9 cellular contexts compared by ENCODE assay signal in genomic region chr14:59632381-59632780, GRCh38. TPM values are rescaled to one million over a fixed set of nuclear protein-coding genes. Genes with fewer than 3 reads are reported as not detected.
DNase-seq lines count a peak whose midpoint lies in the region; ATAC-seq and TF ChIP-seq lines count a peak whose summit lies in the region.
"Had no signal": no experiment of that assay in that cellular context is flagged by ENCODE, and none has a peak within 500 bp of the region (broad histone marks: within the 10 kb centered on the region; RNA-seq: fewer than 3 reads in every experiment).

No MANE protein-coding gene starts in this region.

- H3K27ac Mint-ChIP-seq in T-cell, result no peak overlapping the region
- H3K27ac Mint-ChIP-seq: activated naive CD8-positive, alpha-beta T cell had no signal

- H3K4me3 Mint-ChIP-seq in T-cell, result no peak overlapping the region
- H3K4me3 Mint-ChIP-seq: activated naive CD8-positive, alpha-beta T cell had no signal

- ATAC-seq in left lung (peak; percentile 72), sciatic nerve (no peak), T-cell (replicated peaks in 1 of 4) (no peak)

- H3K27ac ChIP-seq in VCaP (peak overlapping the region; percentile 67), left lung (no peak overlapping the region)

- CTCF ChIA-PET in T-cell (lab: Charles Lee), result interaction anchor here in 1 of 2 donors (0.8 to 1.1 kb wide), 2 partner anchors 9 to 265 kb away, joined by 3 to 5 read pairs; no protein-coding TSS in a partner anchor

- H3K36me3 Mint-ChIP-seq in T-cell, result no peaks in the 10 kb centered on the region
- H3K36me3 Mint-ChIP-seq: activated naive CD8-positive, alpha-beta T cell had no signal

- H3K4me3 ChIP-seq in MG63 (no peak overlapping the region), left lung (no peak overlapping the region)

- H3K9me3 ChIP-seq in MG63, result peaks cover 4% of the 10 kb centered on the region; the same call in 1 of the 2 replicates
- H3K9me3 ChIP-seq in left lung, result no peaks in the 10 kb centered on the region

- peaks cover 43 to 54% of the 10 kb centered on the region in 2 donors for H3K27me3 Mint-ChIP-seq in T-cell

- DNase-seq in stimulated activated CD4-positive, alpha-beta T cell treated with anti-CD3 and anti-CD28 coated beads, Interleukin-1b, Interleukin-23, amount 100 ng/mL, for 48 hours, result peak; percentile 3
- DNase-seq in stimulated activated CD4-positive, alpha-beta T cell treated with anti-CD3 and anti-CD28 coated beads, Interleukin-4, amount 100 ng/mL, for 24 hours, result no peak
- DNase-seq in MG63 (peak; percentile 2), left lung (no peak), SW 1271 (lab: John Stamatoyannopoulos, UW) (no peak), sciatic nerve (ENCODE audit: low spot score) (no peak), T-cell (no peak)

- H3K4me1 ChIP-seq in left lung, result peaks cover 0 to 6% of the 10 kb centered on the region in 2 donors

- H3K27me3 ChIP-seq in MG63 (no peaks in the 10 kb centered on the region; the same call in 1 of the 2 replicates), left lung (peaks cover 23 to 41% of the 10 kb centered on the region in 2 donors)

- H3K4me1 Mint-ChIP-seq in T-cell, result peaks cover 0 to 5% (median 2%) of the 10 kb centered on the region in 3 donors

- no peaks in the 10 kb centered on the region for H3K36me3 ChIP-seq in MG63
- no peaks in the 10 kb centered on the region for H3K36me3 ChIP-seq in left lung

- POLR2A ChIA-PET in T-cell (lab: Charles Lee), result no interaction called here

- peak; percentile 64 for TF ChIP-seq CTCF in VCaP (conservative IDR thresholded peaks at IDR 0.05)
- peak; percentile 35 to 38 for TF ChIP-seq CTCF in left lung (IDR thresholded peaks at IDR 0.05)

- H3K9me3 Mint-ChIP-seq in T-cell, result peaks cover 0 to 11% (median 8%) of the 10 kb centered on the region in 3 donors

- intact Hi-C loops in left lung (cut with DNase I) (no loop called here), sciatic nerve (cut with DNase I) (no loop called here)

RNA-seq across cellular contexts. Expression of gene CCDC175, which starts 55.8 kb away (rescaled TPM):
- not detected in 2 replicates for total RNA-seq in MG63 (2014; rRNA removed; shearing (Covaris generic); ENCODE audit: low replicate concordance)
- total RNA-seq in left lung (not detected), sciatic nerve (not detected), T-cell (not detected)

Comparison
In these comparisons a context has a peak if more than half of its experiments do, and no peak if none do; other contexts are left out.
1. DNase-seq: peak in stimulated activated CD4-positive, alpha-beta T cell treated with anti-CD3 and anti-CD28 coated beads, Interleukin-1b, Interleukin-23, amount 100 ng/mL, for 48 hours (single experiment) and MG63 (single experiment); none in stimulated activated CD4-positive, alpha-beta T cell treated with anti-CD3 and anti-CD28 coated beads, Interleukin-4, amount 100 ng/mL, for 24 hours (single experiment), left lung (0 of 2), SW 1271 (0 of 2), sciatic nerve (single experiment) and T-cell (0 of 34).